ENCODE assay signal across 20 cellular contexts in the genomic region with DNA sequence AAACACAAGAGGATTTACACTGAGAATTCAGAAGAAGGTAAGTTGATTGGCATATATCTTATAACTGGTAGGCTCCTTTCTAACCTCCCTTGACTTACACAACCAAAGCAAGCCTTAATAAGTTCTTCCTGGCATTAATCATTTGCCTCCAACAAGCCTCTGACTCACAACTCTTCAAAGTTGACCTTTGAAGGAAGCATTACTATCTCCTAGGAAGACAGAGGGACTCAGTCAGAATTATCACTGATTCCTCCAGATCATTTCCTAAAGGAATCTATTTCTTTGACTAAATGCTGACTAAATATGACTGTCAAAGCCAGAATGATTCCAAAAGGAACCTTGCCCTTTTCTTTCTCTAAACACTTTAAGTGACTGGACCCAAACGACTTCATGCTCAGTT.
DNase-seq lines count a peak whose midpoint lies in the region; ATAC-seq and TF ChIP-seq lines count a peak whose summit lies in the region.
"Had no signal": no experiment of that assay in that cellular context is flagged by ENCODE, and none has a peak within 500 bp of the region (broad histone marks: within the 10 kb centered on the region; RNA-seq: fewer than 3 reads in every experiment).

No MANE protein-coding gene starts in this region.

- H3K27me3 Mint-ChIP-seq in MCF 10A (ENCODE audit: insufficient read depth, unreplicated experiment) (no peaks in the 10 kb centered on the region), glutamatergic neuron (ENCODE audit: unreplicated experiment) (no peaks in the 10 kb centered on the region)
- H3K27me3 Mint-ChIP-seq: stimulated activated memory B cell treated with anti-CD40 and anti-IgM and Interleukin-4, amounts not matched to agents 10 μg/mL and 1 μg/mL and 100 μg/mL, for 72 hours had no signal

- H3K36me3 ChIP-seq in breast epithelium (no peaks in the 10 kb centered on the region), vagina (no peaks in the 10 kb centered on the region)
- H3K36me3 ChIP-seq: spleen, tibial nerve had no signal

- no peaks in the 10 kb centered on the region for H3K4me1 ChIP-seq in breast epithelium
- H3K4me1 ChIP-seq in foreskin keratinocyte: no peaks in the 10 kb centered on the region
- no peaks in the 10 kb centered on the region for H3K4me1 ChIP-seq in vagina
- H3K4me1 ChIP-seq: spleen, tibial nerve had no signal

- H3K4me1 Mint-ChIP-seq in MCF 10A (ENCODE audit: insufficient read depth, unreplicated experiment): peaks cover 9% of the 10 kb centered on the region
- no peaks in the 10 kb centered on the region for H3K4me1 Mint-ChIP-seq in glutamatergic neuron (ENCODE audit: low read depth, unreplicated experiment)
- H3K4me1 Mint-ChIP-seq: CD4-positive, CD25-positive, alpha-beta regulatory T cell; naive thymus-derived CD8-positive, alpha-beta T cell; stimulated activated memory B cell treated with anti-CD40 and anti-IgM and Interleukin-4, amounts not matched to agents 10 μg/mL and 1 μg/mL and 100 μg/mL, for 72 hours had no signal

- BruUV-seq in MCF 10A (replicated peaks; lab: Mats Ljungman, UMichigan): no TSS peak

- no peak for TF ChIP-seq CTCF in MCF 10A (IDR thresholded peaks at IDR 0.05; ENCODE audit: unreplicated experiment)
- TF ChIP-seq CTCF in breast epithelium (IDR thresholded peaks at IDR 0.05): no peak
- TF ChIP-seq CTCF in foreskin keratinocyte (conservative IDR thresholded peaks at IDR 0.05): no peak
- TF ChIP-seq CTCF in glutamatergic neuron (IDR thresholded peaks at IDR 0.05; ENCODE audit: partially characterized antibody, unreplicated experiment): no peak
- no peak for TF ChIP-seq CTCF in vagina (IDR thresholded peaks at IDR 0.05)

- no peak overlapping the region for H3K27ac Mint-ChIP-seq in MCF 10A (ENCODE audit: low read depth, unreplicated experiment)
- no peak overlapping the region for H3K27ac Mint-ChIP-seq in glutamatergic neuron (ENCODE audit: unreplicated experiment)
- H3K27ac Mint-ChIP-seq: CD4-positive, CD25-positive, alpha-beta regulatory T cell; effector memory CD8-positive, alpha-beta T cell; naive thymus-derived CD8-positive, alpha-beta T cell; stimulated activated memory B cell treated with anti-CD40 and anti-IgM and Interleukin-4, amounts not matched to agents 10 μg/mL and 1 μg/mL and 100 μg/mL, for 72 hours had no signal

- H3K4me3 Mint-ChIP-seq in MCF 10A (ENCODE audit: unreplicated experiment) (no peak overlapping the region), glutamatergic neuron (ENCODE audit: unreplicated experiment) (no peak overlapping the region)
- H3K4me3 Mint-ChIP-seq: CD4-positive, CD25-positive, alpha-beta regulatory T cell; effector memory CD8-positive, alpha-beta T cell; naive thymus-derived CD8-positive, alpha-beta T cell; stimulated activated memory B cell treated with anti-CD40 and anti-IgM and Interleukin-4, amounts not matched to agents 10 μg/mL and 1 μg/mL and 100 μg/mL, for 72 hours had no signal

- TF ChIP-seq POLR2A in breast epithelium (IDR thresholded peaks at IDR 0.05): no peak
- TF ChIP-seq POLR2A in vagina (IDR thresholded peaks at IDR 0.05): no peak

- CTCF ChIA-PET in MCF 10A (lab: Yijun Ruan, JAX): no interaction called here

- H3K9me3 ChIP-seq in breast epithelium (no peaks in the 10 kb centered on the region), vagina (no peaks in the 10 kb centered on the region)
- H3K9me3 ChIP-seq: spleen, tibial nerve had no signal

- H3K27me3 ChIP-seq in breast epithelium (no peaks in the 10 kb centered on the region), foreskin keratinocyte (no peaks in the 10 kb centered on the region), vagina (no peaks in the 10 kb centered on the region)
- H3K27me3 ChIP-seq: spleen, tibial nerve had no signal

- H3K27ac ChIP-seq in breast epithelium (no peak overlapping the region), foreskin keratinocyte (no peak overlapping the region), vagina (no peak overlapping the region)
- H3K27ac ChIP-seq: spleen, tibial nerve had no signal

- H3K4me3 ChIP-seq in breast epithelium (no peak overlapping the region), vagina (no peak overlapping the region)
- H3K4me3 ChIP-seq: spleen, tibial nerve had no signal

- H3K9me3 Mint-ChIP-seq in MCF 10A (ENCODE audit: unreplicated experiment) (peaks cover 6% of the 10 kb centered on the region), glutamatergic neuron (ENCODE audit: unreplicated experiment) (no peaks in the 10 kb centered on the region)
- H3K9me3 Mint-ChIP-seq: effector memory CD8-positive, alpha-beta T cell; naive thymus-derived CD8-positive, alpha-beta T cell; stimulated activated memory B cell treated with anti-CD40 and anti-IgM and Interleukin-4, amounts not matched to agents 10 μg/mL and 1 μg/mL and 100 μg/mL, for 72 hours had no signal

- H3K36me3 Mint-ChIP-seq in MCF 10A (ENCODE audit: insufficient read depth, unreplicated experiment) (no peaks in the 10 kb centered on the region), glutamatergic neuron (ENCODE audit: unreplicated experiment) (no peaks in the 10 kb centered on the region)
- H3K36me3 Mint-ChIP-seq: CD4-positive, CD25-positive, alpha-beta regulatory T cell; naive thymus-derived CD8-positive, alpha-beta T cell; stimulated activated memory B cell treated with anti-CD40 and anti-IgM and Interleukin-4, amounts not matched to agents 10 μg/mL and 1 μg/mL and 100 μg/mL, for 72 hours had no signal

- intact Hi-C loops in MCF 10A (cut with micrococcal nuclease): no loop called here
- intact Hi-C loops in breast epithelium (cut with DNase I; ENCODE audit: low total_unique reads): no loop called here
- intact Hi-C loops in vagina (cut with DNase I): no loop called here

- ATAC-seq in foreskin keratinocyte (peak; percentile 57), GM19455 (IDR thresholded peaks at IDR 0.05; ENCODE audit: unreplicated experiment) (no peak)
- ATAC-seq: effector memory CD8-positive, alpha-beta T cell; naive thymus-derived CD8-positive, alpha-beta T cell; stimulated activated memory B cell treated with anti-CD40 and anti-IgM and Interleukin-4, amounts not matched to agents 10 μg/mL and 1 μg/mL and 100 μg/mL, for 72 hours had no signal

- POLR2A ChIA-PET in MCF 10A (lab: Yijun Ruan, JAX): no interaction called here

- DNase-seq in MCF 10A (ENCODE audit: unreplicated experiment): peak; percentile 54
- DNase-seq in breast epithelium (ENCODE audit: low spot score in 2 of 2): no peak
- DNase-seq in SK-MEL-5 (ENCODE audit: low read depth, low spot score): peak; percentile 90
- peak; percentile 11 to 57 for DNase-seq in foreskin keratinocyte
- DNase-seq in glutamatergic neuron: no peak
- DNase-seq in vagina (ENCODE audit: extremely low spot score in 2 of 2): no peak
- no peak for DNase-seq in stimulated activated CD4-positive, alpha-beta T cell treated with anti-CD3 and anti-CD28 coated beads, Interleukin-2, amount 100 ng/mL, for 24 hours
- DNase-seq: 8988T; activated CD4-positive, CD25-positive, alpha-beta regulatory T cell; CD4-positive, CD25-positive, alpha-beta regulatory T cell; cerebellar nuclear complex; DND-41; effector memory CD8-positive, alpha-beta T cell; naive thymus-derived CD8-positive, alpha-beta T cell; NCI-H1436 treated with DMSO at 0.1 percent for 48 hours; SIG-M5; spleen had no signal

- in situ Hi-C loops in SK-MEL-5 (cut with HindIII; ENCODE audit: low pct_unique_long_range_greater_than_20kb, low sequenced_read_pairs): no loop called here

Comparison
In these comparisons a context has a peak if more than half of its experiments do, and no peak if none do; other contexts are left out.
1. DNase-seq: peak in MCF 10A (single experiment), SK-MEL-5 (single experiment) and foreskin keratinocyte (2 of 2); none in breast epithelium (0 of 2), glutamatergic neuron (single experiment), vagina (0 of 2) and stimulated activated CD4-positive, alpha-beta T cell treated with anti-CD3 and anti-CD28 coated beads, Interleukin-2, amount 100 ng/mL, for 24 hours (0 of 2).